Comparison of ENCODE assay signal across 1 cellular context in the genomic region with DNA sequence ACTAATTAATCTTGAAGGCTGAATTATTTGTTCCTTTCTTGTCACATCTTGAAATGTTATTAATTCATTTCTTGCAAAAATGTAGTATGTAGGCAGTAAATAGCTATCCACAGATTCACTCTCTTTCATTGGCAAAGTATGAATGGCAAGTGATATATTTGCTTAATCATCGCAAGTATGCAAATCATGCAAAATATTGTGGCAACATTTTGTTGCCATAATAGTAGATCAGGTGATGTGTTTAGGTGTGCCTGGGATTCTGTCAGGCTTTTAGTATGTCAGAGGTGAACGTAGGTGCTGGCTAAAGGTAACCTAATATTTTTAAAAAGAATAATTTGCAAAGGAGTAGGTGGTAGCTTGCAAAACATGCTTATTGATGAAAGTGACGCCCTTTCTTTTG.
TF ChIP-seq lines count a peak whose summit lies in the region.

No MANE protein-coding gene starts in this region.

TF ChIP-seq in HepG2, 621 proteins besides CTCF, POLR2A, EP300 and RAD21:
- no peak for TF ChIP-seq ZBTB8A (CRISPR knock-in tag; IDR thresholded peaks at IDR 0.05; ENCODE audit: borderline replicate concordance, low read depth)
- TF ChIP-seq, protein P1, sequence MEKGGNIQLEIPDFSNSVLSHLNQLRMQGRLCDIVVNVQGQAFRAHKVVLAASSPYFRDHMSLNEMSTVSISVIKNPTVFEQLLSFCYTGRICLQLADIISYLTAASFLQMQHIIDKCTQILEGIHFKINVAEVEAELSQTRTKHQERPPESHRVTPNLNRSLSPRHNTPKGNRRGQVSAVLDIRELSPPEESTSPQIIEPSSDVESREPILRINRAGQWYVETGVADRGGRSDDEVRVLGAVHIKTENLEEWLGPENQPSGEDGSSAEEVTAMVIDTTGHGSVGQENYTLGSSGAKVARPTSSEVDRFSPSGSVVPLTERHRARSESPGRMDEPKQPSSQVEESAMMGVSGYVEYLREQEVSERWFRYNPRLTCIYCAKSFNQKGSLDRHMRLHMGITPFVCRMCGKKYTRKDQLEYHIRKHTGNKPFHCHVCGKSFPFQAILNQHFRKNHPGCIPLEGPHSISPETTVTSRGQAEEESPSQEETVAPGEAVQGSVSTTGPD (CRISPR knock-in tag; IDR thresholded peaks at IDR 0.05), result no peak
- TF ChIP-seq ZNF761 (CRISPR knock-in tag; conservative IDR thresholded peaks at IDR 0.05), result no peak
- TF ChIP-seq NBN (conservative IDR thresholded peaks at IDR 0.05), result no peak
- TF ChIP-seq ZNF10 (CRISPR knock-in tag; IDR thresholded peaks at IDR 0.05; ENCODE audit: borderline replicate concordance, low read depth), result no peak
- TF ChIP-seq ZFP37 (CRISPR knock-in tag; IDR thresholded peaks at IDR 0.05; ENCODE audit: borderline replicate concordance), result no peak
- no peak for TF ChIP-seq KLF12 (CRISPR knock-in tag; IDR thresholded peaks at IDR 0.05; ENCODE audit: borderline replicate concordance)
- no peak for TF ChIP-seq SRSF9 (IDR thresholded peaks at IDR 0.05; ENCODE audit: borderline replicate concordance, insufficient read depth, low read depth, low read length, poor library complexity, severe bottlenecking)
- no peak for TF ChIP-seq HMGXB4 (CRISPR knock-in tag; IDR thresholded peaks at IDR 0.05; ENCODE audit: borderline replicate concordance in 1 of 2, low read depth in 1 of 2)
- no peak for TF ChIP-seq ZFP36L2 (CRISPR knock-in tag; IDR thresholded peaks at IDR 0.05)
- TF ChIP-seq ZNF580 (CRISPR knock-in tag; IDR thresholded peaks at IDR 0.05; ENCODE audit: borderline replicate concordance, low read depth), result no peak
- TF ChIP-seq, protein P2, sequence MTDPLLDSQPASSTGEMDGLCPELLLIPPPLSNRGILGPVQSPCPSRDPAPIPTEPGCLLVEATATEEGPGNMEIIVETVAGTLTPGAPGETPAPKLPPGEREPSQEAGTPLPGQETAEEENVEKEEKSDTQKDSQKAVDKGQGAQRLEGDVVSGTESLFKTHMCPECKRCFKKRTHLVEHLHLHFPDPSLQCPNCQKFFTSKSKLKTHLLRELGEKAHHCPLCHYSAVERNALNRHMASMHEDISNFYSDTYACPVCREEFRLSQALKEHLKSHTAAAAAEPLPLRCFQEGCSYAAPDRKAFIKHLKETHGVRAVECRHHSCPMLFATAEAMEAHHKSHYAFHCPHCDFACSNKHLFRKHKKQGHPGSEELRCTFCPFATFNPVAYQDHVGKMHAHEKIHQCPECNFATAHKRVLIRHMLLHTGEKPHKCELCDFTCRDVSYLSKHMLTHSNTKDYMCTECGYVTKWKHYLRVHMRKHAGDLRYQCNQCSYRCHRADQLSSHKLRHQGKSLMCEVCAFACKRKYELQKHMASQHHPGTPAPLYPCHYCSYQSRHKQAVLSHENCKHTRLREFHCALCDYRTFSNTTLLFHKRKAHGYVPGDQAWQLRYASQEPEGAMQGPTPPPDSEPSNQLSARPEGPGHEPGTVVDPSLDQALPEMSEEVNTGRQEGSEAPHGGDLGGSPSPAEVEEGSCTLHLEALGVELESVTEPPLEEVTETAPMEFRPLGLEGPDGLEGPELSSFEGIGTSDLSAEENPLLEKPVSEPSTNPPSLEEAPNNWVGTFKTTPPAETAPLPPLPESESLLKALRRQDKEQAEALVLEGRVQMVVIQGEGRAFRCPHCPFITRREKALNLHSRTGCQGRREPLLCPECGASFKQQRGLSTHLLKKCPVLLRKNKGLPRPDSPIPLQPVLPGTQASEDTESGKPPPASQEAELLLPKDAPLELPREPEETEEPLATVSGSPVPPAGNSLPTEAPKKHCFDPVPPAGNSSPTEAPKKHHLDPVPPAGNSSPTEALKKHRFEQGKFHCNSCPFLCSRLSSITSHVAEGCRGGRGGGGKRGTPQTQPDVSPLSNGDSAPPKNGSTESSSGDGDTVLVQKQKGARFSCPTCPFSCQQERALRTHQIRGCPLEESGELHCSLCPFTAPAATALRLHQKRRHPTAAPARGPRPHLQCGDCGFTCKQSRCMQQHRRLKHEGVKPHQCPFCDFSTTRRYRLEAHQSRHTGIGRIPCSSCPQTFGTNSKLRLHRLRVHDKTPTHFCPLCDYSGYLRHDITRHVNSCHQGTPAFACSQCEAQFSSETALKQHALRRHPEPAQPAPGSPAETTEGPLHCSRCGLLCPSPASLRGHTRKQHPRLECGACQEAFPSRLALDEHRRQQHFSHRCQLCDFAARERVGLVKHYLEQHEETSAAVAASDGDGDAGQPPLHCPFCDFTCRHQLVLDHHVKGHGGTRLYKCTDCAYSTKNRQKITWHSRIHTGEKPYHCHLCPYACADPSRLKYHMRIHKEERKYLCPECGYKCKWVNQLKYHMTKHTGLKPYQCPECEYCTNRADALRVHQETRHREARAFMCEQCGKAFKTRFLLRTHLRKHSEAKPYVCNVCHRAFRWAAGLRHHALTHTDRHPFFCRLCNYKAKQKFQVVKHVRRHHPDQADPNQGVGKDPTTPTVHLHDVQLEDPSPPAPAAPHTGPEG (CRISPR knock-in tag; IDR thresholded peaks at IDR 0.05), result no peak
- TF ChIP-seq ZNF567 (CRISPR knock-in tag; IDR thresholded peaks at IDR 0.05; ENCODE audit: borderline replicate concordance), result no peak
- no peak for TF ChIP-seq SNAI1 (CRISPR knock-in tag; IDR thresholded peaks at IDR 0.05; ENCODE audit: borderline replicate concordance)
- TF ChIP-seq KLF13 (CRISPR knock-in tag; IDR thresholded peaks at IDR 0.05), result no peak
- TF ChIP-seq ZNF44 (CRISPR knock-in tag; IDR thresholded peaks at IDR 0.05), result no peak
- TF ChIP-seq CENPX (CRISPR knock-in tag; IDR thresholded peaks at IDR 0.05), result no peak
- TF ChIP-seq, protein P3, sequence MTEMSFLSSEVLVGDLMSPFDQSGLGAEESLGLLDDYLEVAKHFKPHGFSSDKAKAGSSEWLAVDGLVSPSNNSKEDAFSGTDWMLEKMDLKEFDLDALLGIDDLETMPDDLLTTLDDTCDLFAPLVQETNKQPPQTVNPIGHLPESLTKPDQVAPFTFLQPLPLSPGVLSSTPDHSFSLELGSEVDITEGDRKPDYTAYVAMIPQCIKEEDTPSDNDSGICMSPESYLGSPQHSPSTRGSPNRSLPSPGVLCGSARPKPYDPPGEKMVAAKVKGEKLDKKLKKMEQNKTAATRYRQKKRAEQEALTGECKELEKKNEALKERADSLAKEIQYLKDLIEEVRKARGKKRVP (CRISPR knock-in tag; IDR thresholded peaks at IDR 0.05), result no peak
- TF ChIP-seq ZNF746 (CRISPR knock-in tag; IDR thresholded peaks at IDR 0.05), result no peak
TF ChIP-seq in HepG2: peak in this region for 0.
